Comparison of ENCODE assay signal across 16 cellular contexts in the genomic region with DNA sequence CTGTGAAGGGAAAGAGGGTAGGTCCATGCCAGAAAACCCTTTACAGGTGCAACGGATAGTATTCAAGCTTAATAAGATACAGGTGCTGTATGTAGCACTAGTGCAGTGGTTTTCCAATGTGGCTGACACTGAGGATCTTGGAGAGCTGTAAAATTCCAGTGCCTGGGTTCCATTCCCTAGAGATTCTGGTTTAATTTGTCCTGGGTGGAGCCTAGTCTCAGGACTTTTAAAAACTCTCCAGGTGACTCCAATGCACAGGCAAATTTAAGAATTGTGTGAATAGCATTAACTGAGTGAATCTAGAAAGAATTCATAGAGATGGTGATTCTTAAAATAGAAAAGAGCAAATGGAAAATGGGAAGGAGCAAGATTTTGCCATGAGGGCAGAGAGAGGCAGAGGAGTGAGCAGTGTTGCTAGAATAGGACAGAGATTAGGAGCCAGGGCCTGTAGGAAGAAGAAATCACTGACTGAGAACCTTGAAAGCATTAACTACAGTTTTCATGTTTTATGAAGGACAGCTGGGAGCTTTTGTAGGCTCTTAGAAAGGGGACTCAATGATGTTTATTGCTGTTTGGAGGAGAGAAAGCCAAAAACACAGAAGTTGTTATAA.
DNase-seq lines count a peak whose midpoint lies in the region; ATAC-seq and TF ChIP-seq lines count a peak whose summit lies in the region.
"Had no signal": no experiment of that assay in that cellular context is flagged by ENCODE, and none has a peak within 500 bp of the region (broad histone marks: within the 10 kb centered on the region; RNA-seq: fewer than 3 reads in every experiment).

No MANE protein-coding gene starts in this region.

- H2AFZ ChIP-seq in GM23248 (no peak overlapping the region), osteoblast (ENCODE audit: low read length) (no peak overlapping the region)

- no peak overlapping the region for H3K27ac Mint-ChIP-seq in type B pancreatic cell

- no peak for TF ChIP-seq CTCF in osteoblast (IDR thresholded peaks at IDR 0.05; ENCODE audit: extremely low read depth, low read depth, low read length)
- TF ChIP-seq CTCF in type B pancreatic cell (conservative IDR thresholded peaks at IDR 0.05): no peak

- H3K4me1 Mint-ChIP-seq in type B pancreatic cell (ENCODE audit: unreplicated experiment): peaks cover 16% of the 10 kb centered on the region

- no peak for ATAC-seq in right cardiac atrium

- H3K27me3 ChIP-seq in GM23248 (replicated peaks; ENCODE audit: insufficient read depth) (no peaks in the 10 kb centered on the region), right cardiac atrium (ENCODE audit: control insufficient read depth, insufficient read depth) (no peaks in the 10 kb centered on the region), osteoblast (ENCODE audit: insufficient read depth, low read length) (no peaks in the 10 kb centered on the region)

- H3K79me2 ChIP-seq in GM23248 (ENCODE audit: insufficient read depth): no peaks in the 10 kb centered on the region
- H3K79me2 ChIP-seq in osteoblast (ENCODE audit: insufficient read depth, low read length): no peaks in the 10 kb centered on the region

- no peaks in the 10 kb centered on the region for H3K27me3 Mint-ChIP-seq in type B pancreatic cell

- H3K27ac ChIP-seq in GM23248: peak overlapping the region; percentile 4; the same call in 1 of the 2 replicates
- peak overlapping the region; percentile 64 for H3K27ac ChIP-seq in right cardiac atrium (ENCODE audit: low read length)
- H3K27ac ChIP-seq in osteoblast (ENCODE audit: low read depth, low read length): peak overlapping the region; percentile 57

- H3K4me3 ChIP-seq in GM23248 (no peak overlapping the region), right cardiac atrium (ENCODE audit: low read length) (no peak overlapping the region), osteoblast (ENCODE audit: insufficient read depth, low read length) (no peak overlapping the region)

- H3K9me3 ChIP-seq in GM23248 (ENCODE audit: low read depth) (no peaks in the 10 kb centered on the region), right cardiac atrium (ENCODE audit: control insufficient read depth, low read length) (no peaks in the 10 kb centered on the region), osteoblast (ENCODE audit: low read depth, low read length) (no peaks in the 10 kb centered on the region)

- in situ Hi-C loops in GM23248 (cut with MboI): no loop called here

- DNase-seq in GM23248 (no peak), NCI-H2107 treated with DMSO at 0.1 percent for 48 hours (lab: John Stamatoyannopoulos, UW; ENCODE audit: unreplicated experiment) (peak; percentile 79), right cardiac atrium (no peak), osteoblast (ENCODE audit: insufficient read length, low spot score, missing footprints) (no peak), RKO (ENCODE audit: low spot score) (no peak), NCI-H524 (lab: John Stamatoyannopoulos, UW) (no peak), type B pancreatic cell (ENCODE audit: extremely low spot score, unreplicated experiment) (no peak)
- DNase-seq: ACHN, AML-193, DMS 273 treated with DMSO at 0.1 percent for 48 hours, DND-41, NCI-H1417 treated with DMSO at 0.1 percent for 48 hours, NCI-H1930, NCI-H2171 treated with DMSO at 0.1 percent for 48 hours, NCI-H446 treated with DMSO at 0.1 percent for 48 hours, SHP77 treated with DMSO at 0.1 percent for 48 hours had no signal

- H3K4me2 ChIP-seq in GM23248 (ENCODE audit: unreplicated experiment): no peak overlapping the region
- no peak overlapping the region for H3K4me2 ChIP-seq in osteoblast (ENCODE audit: insufficient read depth, low read length)

- H3K36me3 Mint-ChIP-seq in type B pancreatic cell: no peaks in the 10 kb centered on the region

- H3K36me3 ChIP-seq in GM23248 (ENCODE audit: low read depth) (no peaks in the 10 kb centered on the region), osteoblast (ENCODE audit: insufficient read depth, low read length) (no peaks in the 10 kb centered on the region)

- no peak overlapping the region for H3K9ac ChIP-seq in GM23248

- WGBS in GM23248 (ENCODE audit: low coverage in 1 of 2, low lambda C conversion rate in 2 of 2, missing lambda C conversion rate in 2 of 2), 2 experiments: 55 to 70% methylated on average over 1 of the region's 1 CpG
- 88% methylated on average over 1 of the region's 1 CpG for WGBS in right cardiac atrium

- H3F3A ChIP-seq in GM23248 (ENCODE audit: insufficient read depth): peaks cover 19% of the 10 kb centered on the region; the same call in 1 of the 2 replicates

- no peak overlapping the region for H3K4me3 Mint-ChIP-seq in type B pancreatic cell

- H3K9me3 Mint-ChIP-seq in type B pancreatic cell: peaks cover 5% of the 10 kb centered on the region

- H3K9me2 ChIP-seq in GM23248 (ENCODE audit: insufficient read depth): no peaks in the 10 kb centered on the region

- H3K4me1 ChIP-seq in GM23248 (ENCODE audit: insufficient read depth) (peaks cover 12% of the 10 kb centered on the region), right cardiac atrium (ENCODE audit: control insufficient read depth, insufficient read depth, low read length) (no peaks in the 10 kb centered on the region), osteoblast (ENCODE audit: insufficient read depth, low read length) (peaks cover 15% of the 10 kb centered on the region)

- no peaks in the 10 kb centered on the region for H4K20me1 ChIP-seq in GM23248 (ENCODE audit: insufficient read depth)
- no peaks in the 10 kb centered on the region for H4K20me1 ChIP-seq in osteoblast (ENCODE audit: insufficient read depth, low read length)

- intact Hi-C loops in right cardiac atrium (cut with DNase I): loop anchor here in 1 of 4 donors (10.0 kb wide), 1 partner anchor 103 kb away; no protein-coding TSS in a partner anchor

Comparison
In these comparisons a context has a peak if more than half of its experiments do, and no peak if none do; other contexts are left out.
1. H3K27ac ChIP-seq: peak in every context shown above with its lines; median percentile 64 in right cardiac atrium; 57 in osteoblast; 4 in GM23248.